In the genomic region with DNA sequence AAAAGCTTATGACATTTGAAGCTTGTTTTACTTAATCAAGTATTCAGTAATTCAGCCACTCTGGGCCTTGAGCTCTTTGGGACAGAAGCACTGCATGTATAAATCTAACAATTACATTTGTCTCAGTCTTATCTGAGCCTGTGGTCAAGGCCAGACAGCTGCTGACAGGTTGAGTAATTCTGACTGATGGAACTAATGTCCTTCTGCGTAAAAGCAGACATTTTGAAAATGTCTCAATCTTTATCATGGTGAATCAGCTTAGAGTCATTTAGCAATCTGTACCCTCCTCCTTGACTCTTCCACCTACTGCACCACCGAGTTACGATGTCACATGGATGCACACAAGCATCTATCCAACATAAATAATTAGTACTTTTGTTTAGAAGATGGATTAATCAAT, we compare ENCODE assay signal across 12 cellular contexts.
DNase-seq lines count a peak whose midpoint lies in the region; ATAC-seq, FAIRE-seq and TF ChIP-seq lines count a peak whose summit lies in the region.
"Had no signal": no experiment of that assay in that cellular context is flagged by ENCODE, and none has a peak within 500 bp of the region (broad histone marks: within the 10 kb centered on the region; RNA-seq: fewer than 3 reads in every experiment).

No MANE protein-coding gene starts in this region.

- no peaks in the 10 kb centered on the region for H3K9me3 Mint-ChIP-seq in naive thymus-derived CD4-positive, alpha-beta T cell
- no peaks in the 10 kb centered on the region for H3K9me3 Mint-ChIP-seq in stimulated activated effector memory CD8-positive, alpha-beta T cell treated with anti-CD3 and anti-CD28 coated beads, Interleukin-12 subunit alpha, Interleukin-12 subunit beta, amount 100 ng/mL, for 72 hours

- FAIRE-seq in bronchial epithelial cell (lab: Jason Lieb, UNC): no peak

- POLR2A ChIA-PET in naive thymus-derived CD4-positive, alpha-beta T cell (lab: Charles Lee): no interaction called here

- no peak overlapping the region for H3K27ac ChIP-seq in GM23248
- H3K27ac ChIP-seq in naive thymus-derived CD4-positive, alpha-beta T cell (ENCODE audit: low read depth, low read length): no peak overlapping the region
- H3K27ac ChIP-seq: neutrophil had no signal

- H3K36me3 ChIP-seq in GM23248 (ENCODE audit: low read depth) (no peaks in the 10 kb centered on the region), bronchial epithelial cell (ENCODE audit: control insufficient read depth, insufficient read depth, low read length) (no peaks in the 10 kb centered on the region)
- no peaks in the 10 kb centered on the region for H3K36me3 ChIP-seq in naive thymus-derived CD4-positive, alpha-beta T cell (ENCODE audit: control insufficient read depth in 2 of 3, insufficient read depth in 3 of 3, low read length in 3 of 3)
- H3K36me3 ChIP-seq: neutrophil had no signal

- H3K4me1 Mint-ChIP-seq in naive thymus-derived CD4-positive, alpha-beta T cell: no peaks in the 10 kb centered on the region
- H3K4me1 Mint-ChIP-seq in stimulated activated effector memory CD8-positive, alpha-beta T cell treated with anti-CD3 and anti-CD28 coated beads, Interleukin-12 subunit alpha, Interleukin-12 subunit beta, amount 100 ng/mL, for 72 hours: no peaks in the 10 kb centered on the region

- H3F3A ChIP-seq in GM23248 (ENCODE audit: insufficient read depth): no peaks in the 10 kb centered on the region

- H3K79me2 ChIP-seq in GM23248 (ENCODE audit: insufficient read depth): no peaks in the 10 kb centered on the region

- CTCF ChIA-PET in naive thymus-derived CD4-positive, alpha-beta T cell (lab: Charles Lee): no interaction called here

- H3K9ac ChIP-seq in GM23248: no peak overlapping the region

- H3K4me3 Mint-ChIP-seq in naive thymus-derived CD4-positive, alpha-beta T cell: no peak overlapping the region
- H3K4me3 Mint-ChIP-seq in stimulated activated effector memory CD8-positive, alpha-beta T cell treated with anti-CD3 and anti-CD28 coated beads, Interleukin-12 subunit alpha, Interleukin-12 subunit beta, amount 100 ng/mL, for 72 hours: no peak overlapping the region

- ATAC-seq in naive thymus-derived CD4-positive, alpha-beta T cell: peak; percentile 64
- no peak for ATAC-seq in HG03432 (IDR thresholded peaks at IDR 0.05; ENCODE audit: unreplicated experiment)
- no peak for ATAC-seq in stimulated activated effector memory CD8-positive, alpha-beta T cell treated with anti-CD3 and anti-CD28 coated beads, Interleukin-12 subunit alpha, Interleukin-12 subunit beta, amount 100 ng/mL, for 72 hours
- ATAC-seq: HCT116 had no signal

- peaks cover 67% of the 10 kb centered on the region for H3K27me3 ChIP-seq in GM23248 (replicated peaks; ENCODE audit: insufficient read depth)
- H3K27me3 ChIP-seq in bronchial epithelial cell (ENCODE audit: control insufficient read depth, insufficient read depth, low read length): no peaks in the 10 kb centered on the region
- no peaks in the 10 kb centered on the region for H3K27me3 ChIP-seq in naive thymus-derived CD4-positive, alpha-beta T cell (ENCODE audit: control insufficient read depth in 2 of 2, insufficient read depth in 2 of 2, low read length in 2 of 2)
- H3K27me3 ChIP-seq: neutrophil had no signal

- no peak overlapping the region for H2AFZ ChIP-seq in GM23248

- peak; percentile 49 for DNase-seq in GM23248
- DNase-seq in NOMO-1 treated with dmso at 0.1 percent for 144 hours (lab: John Stamatoyannopoulos, UW; ENCODE audit: unreplicated experiment): peak; percentile 48
- peak; percentile 95 for DNase-seq in bronchial epithelial cell (ENCODE audit: low read depth)
- DNase-seq in naive thymus-derived CD4-positive, alpha-beta T cell: no peak
- no peak for DNase-seq in G401 (ENCODE audit: low spot score)
- DNase-seq in NCI-H345 (lab: John Stamatoyannopoulos, UW): no peak
- DNase-seq in stimulated activated effector memory CD8-positive, alpha-beta T cell treated with anti-CD3 and anti-CD28 coated beads, Interleukin-12 subunit alpha, Interleukin-12 subunit beta, amount 100 ng/mL, for 72 hours (ENCODE audit: low spot score in 2 of 2): no peak
- DNase-seq: dermis blood vessel endothelial cell, NCI-H510A had no signal

- H4K20me1 ChIP-seq in GM23248 (ENCODE audit: insufficient read depth): no peaks in the 10 kb centered on the region

- in situ Hi-C loops in GM23248 (cut with MboI) (no loop called here), G401 (cut with HindIII; ENCODE audit: low sequenced_read_pairs) (no loop called here)

- H3K27ac Mint-ChIP-seq in naive thymus-derived CD4-positive, alpha-beta T cell: no peak overlapping the region
- no peak overlapping the region for H3K27ac Mint-ChIP-seq in stimulated activated effector memory CD8-positive, alpha-beta T cell treated with anti-CD3 and anti-CD28 coated beads, Interleukin-12 subunit alpha, Interleukin-12 subunit beta, amount 100 ng/mL, for 72 hours

- TF ChIP-seq CTCF in bronchial epithelial cell (IDR thresholded peaks at IDR 0.05; ENCODE audit: insufficient read depth, low read length, severe bottlenecking): no peak

- H3K4me3 ChIP-seq in GM23248 (no peak overlapping the region), bronchial epithelial cell (ENCODE audit: low read depth, low read length) (no peak overlapping the region)
- no peak overlapping the region for H3K4me3 ChIP-seq in naive thymus-derived CD4-positive, alpha-beta T cell (ENCODE audit: low read length)

- H3K4me2 ChIP-seq in GM23248 (ENCODE audit: unreplicated experiment): no peak overlapping the region

- no peaks in the 10 kb centered on the region for H3K27me3 Mint-ChIP-seq in naive thymus-derived CD4-positive, alpha-beta T cell

- no peaks in the 10 kb centered on the region for H3K9me2 ChIP-seq in GM23248 (ENCODE audit: insufficient read depth)

- 10 to 23% methylated on average over 3 of the region's 3 CpGs for WGBS in GM23248 (ENCODE audit: low coverage in 1 of 2, low lambda C conversion rate in 2 of 2, missing lambda C conversion rate in 2 of 2), 2 experiments

- H3K4me1 ChIP-seq in GM23248 (ENCODE audit: insufficient read depth): peaks cover 10% of the 10 kb centered on the region
- no peaks in the 10 kb centered on the region for H3K4me1 ChIP-seq in naive thymus-derived CD4-positive, alpha-beta T cell (ENCODE audit: control insufficient read depth in 2 of 2, insufficient read depth in 2 of 2, low read length in 2 of 2)

- H3K36me3 Mint-ChIP-seq in naive thymus-derived CD4-positive, alpha-beta T cell: no peaks in the 10 kb centered on the region
- no peaks in the 10 kb centered on the region for H3K36me3 Mint-ChIP-seq in stimulated activated effector memory CD8-positive, alpha-beta T cell treated with anti-CD3 and anti-CD28 coated beads, Interleukin-12 subunit alpha, Interleukin-12 subunit beta, amount 100 ng/mL, for 72 hours

- H3K9me3 ChIP-seq in GM23248 (ENCODE audit: low read depth): no peaks in the 10 kb centered on the region
- H3K9me3 ChIP-seq in naive thymus-derived CD4-positive, alpha-beta T cell (ENCODE audit: control insufficient read depth in 2 of 3, low read length in 3 of 3): no peaks in the 10 kb centered on the region
- H3K9me3 ChIP-seq: neutrophil had no signal

- intact Hi-C loops in naive thymus-derived CD4-positive, alpha-beta T cell (cut with micrococcal nuclease): no loop called here

Comparison
In these comparisons a context has a peak if more than half of its experiments do, and no peak if none do; other contexts are left out.
1. DNase-seq: peak in GM23248 (single experiment), NOMO-1 treated with dmso at 0.1 percent for 144 hours (single experiment) and bronchial epithelial cell (single experiment); none in naive thymus-derived CD4-positive, alpha-beta T cell (0 of 9), G401 (single experiment), NCI-H345 (single experiment) and stimulated activated effector memory CD8-positive, alpha-beta T cell treated with anti-CD3 and anti-CD28 coated beads, Interleukin-12 subunit alpha, Interleukin-12 subunit beta, amount 100 ng/mL, for 72 hours (0 of 2).